In the genomic region with DNA sequence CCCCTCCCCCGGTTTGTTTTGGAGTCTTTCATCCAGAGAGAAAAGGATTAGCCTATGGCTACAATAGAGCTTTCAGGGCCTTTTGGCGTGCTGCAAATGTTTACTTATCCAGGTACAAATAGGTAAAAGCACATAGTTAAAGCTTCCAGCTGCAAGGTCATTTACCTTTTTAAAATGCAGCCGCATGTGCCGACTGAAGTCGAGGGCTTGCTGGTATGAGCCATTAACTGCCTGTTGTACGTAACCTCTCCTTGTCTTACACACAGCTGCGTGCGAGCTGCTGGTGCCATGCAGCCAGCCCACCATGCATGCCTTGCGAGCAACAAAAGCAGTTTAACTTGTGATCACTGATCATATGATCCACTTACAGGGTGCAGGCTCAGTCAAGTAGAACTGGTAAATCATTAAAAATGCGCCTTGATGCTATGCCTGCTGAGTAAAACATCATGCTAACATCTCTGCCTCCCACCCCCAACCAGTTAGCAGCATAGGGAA, we compare ENCODE assay signal across 1 cellular context.
TF ChIP-seq lines count a peak whose summit lies in the region.

No MANE protein-coding gene starts in this region.

TF ChIP-seq in HepG2, 621 proteins besides CTCF, POLR2A, EP300 and RAD21 (continued from another document and continues in another):
- TF ChIP-seq ZNF318 (CRISPR knock-in tag; IDR thresholded peaks at IDR 0.05), result no peak
- no peak for TF ChIP-seq KMT2B (CRISPR knock-in tag; IDR thresholded peaks at IDR 0.05)
- TF ChIP-seq RNF2 (conservative IDR thresholded peaks at IDR 0.05; ENCODE audit: low read depth), result peak; percentile 69; the same call in 1 of the 2 replicates
- TF ChIP-seq HMG20B (CRISPR knock-in tag; conservative IDR thresholded peaks at IDR 0.05), result no peak
- TF ChIP-seq ZNF275 (CRISPR knock-in tag; IDR thresholded peaks at IDR 0.05; ENCODE audit: borderline replicate concordance), result no peak
- TF ChIP-seq, protein P1, sequence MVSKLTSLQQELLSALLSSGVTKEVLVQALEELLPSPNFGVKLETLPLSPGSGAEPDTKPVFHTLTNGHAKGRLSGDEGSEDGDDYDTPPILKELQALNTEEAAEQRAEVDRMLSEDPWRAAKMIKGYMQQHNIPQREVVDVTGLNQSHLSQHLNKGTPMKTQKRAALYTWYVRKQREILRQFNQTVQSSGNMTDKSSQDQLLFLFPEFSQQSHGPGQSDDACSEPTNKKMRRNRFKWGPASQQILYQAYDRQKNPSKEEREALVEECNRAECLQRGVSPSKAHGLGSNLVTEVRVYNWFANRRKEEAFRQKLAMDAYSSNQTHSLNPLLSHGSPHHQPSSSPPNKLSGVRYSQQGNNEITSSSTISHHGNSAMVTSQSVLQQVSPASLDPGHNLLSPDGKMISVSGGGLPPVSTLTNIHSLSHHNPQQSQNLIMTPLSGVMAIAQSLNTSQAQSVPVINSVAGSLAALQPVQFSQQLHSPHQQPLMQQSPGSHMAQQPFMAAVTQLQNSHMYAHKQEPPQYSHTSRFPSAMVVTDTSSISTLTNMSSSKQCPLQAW (CRISPR knock-in tag; IDR thresholded peaks at IDR 0.05), result peak; percentile 17; the same call in 1 of the 2 replicates
- peak; percentile 44; the same call in 1 of the 2 replicates for TF ChIP-seq ZNF580 (CRISPR knock-in tag; IDR thresholded peaks at IDR 0.05; ENCODE audit: borderline replicate concordance, low read depth)
- no peak for TF ChIP-seq ZNF276 (CRISPR knock-in tag; IDR thresholded peaks at IDR 0.05; ENCODE audit: low read depth)
- peak; percentile 35; the same call in 1 of the 2 replicates for TF ChIP-seq EHMT2 (IDR thresholded peaks at IDR 0.05; ENCODE audit: borderline replicate concordance, low read depth, low read length)
- no peak for TF ChIP-seq MXD4 (CRISPR knock-in tag; IDR thresholded peaks at IDR 0.05)
- TF ChIP-seq, protein P2, sequence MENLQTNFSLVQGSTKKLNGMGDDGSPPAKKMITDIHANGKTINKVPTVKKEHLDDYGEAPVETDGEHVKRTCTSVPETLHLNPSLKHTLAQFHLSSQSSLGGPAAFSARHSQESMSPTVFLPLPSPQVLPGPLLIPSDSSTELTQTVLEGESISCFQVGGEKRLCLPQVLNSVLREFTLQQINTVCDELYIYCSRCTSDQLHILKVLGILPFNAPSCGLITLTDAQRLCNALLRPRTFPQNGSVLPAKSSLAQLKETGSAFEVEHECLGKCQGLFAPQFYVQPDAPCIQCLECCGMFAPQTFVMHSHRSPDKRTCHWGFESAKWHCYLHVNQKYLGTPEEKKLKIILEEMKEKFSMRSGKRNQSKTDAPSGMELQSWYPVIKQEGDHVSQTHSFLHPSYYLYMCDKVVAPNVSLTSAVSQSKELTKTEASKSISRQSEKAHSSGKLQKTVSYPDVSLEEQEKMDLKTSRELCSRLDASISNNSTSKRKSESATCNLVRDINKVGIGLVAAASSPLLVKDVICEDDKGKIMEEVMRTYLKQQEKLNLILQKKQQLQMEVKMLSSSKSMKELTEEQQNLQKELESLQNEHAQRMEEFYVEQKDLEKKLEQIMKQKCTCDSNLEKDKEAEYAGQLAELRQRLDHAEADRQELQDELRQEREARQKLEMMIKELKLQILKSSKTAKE (CRISPR knock-in tag; IDR thresholded peaks at IDR 0.05; ENCODE audit: borderline replicate concordance), result peak; percentile 37; the same call in 1 of the 2 replicates
- TF ChIP-seq YEATS4 (CRISPR knock-in tag; IDR thresholded peaks at IDR 0.05; ENCODE audit: borderline replicate concordance), result no peak
- peak; percentile 54; the same call in 1 of the 2 replicates for TF ChIP-seq FOXJ3 (CRISPR knock-in tag; IDR thresholded peaks at IDR 0.05; ENCODE audit: borderline replicate concordance)
- TF ChIP-seq NKX3-1 (CRISPR knock-in tag; IDR thresholded peaks at IDR 0.05), result peak; percentile 68; the same call in 1 of the 2 replicates
- TF ChIP-seq ZSCAN21 (CRISPR knock-in tag; IDR thresholded peaks at IDR 0.05; ENCODE audit: borderline replicate concordance), result no peak
- no peak for TF ChIP-seq MTF1 (CRISPR knock-in tag; IDR thresholded peaks at IDR 0.05)
- TF ChIP-seq SYNCRIP (IDR thresholded peaks at IDR 0.05; ENCODE audit: insufficient read depth, low read depth, low read length), result no peak
- peak; percentile 89 for TF ChIP-seq ZEB1 (IDR thresholded peaks at IDR 0.05; ENCODE audit: insufficient replicate concordance, low read depth)
- TF ChIP-seq BHLHE40 (IDR thresholded peaks at IDR 0.05; ENCODE audit: low read length), result 0 out of 2 replicates have a peak, but pooled peaks have one; percentile 55
- TF ChIP-seq, protein P3, sequence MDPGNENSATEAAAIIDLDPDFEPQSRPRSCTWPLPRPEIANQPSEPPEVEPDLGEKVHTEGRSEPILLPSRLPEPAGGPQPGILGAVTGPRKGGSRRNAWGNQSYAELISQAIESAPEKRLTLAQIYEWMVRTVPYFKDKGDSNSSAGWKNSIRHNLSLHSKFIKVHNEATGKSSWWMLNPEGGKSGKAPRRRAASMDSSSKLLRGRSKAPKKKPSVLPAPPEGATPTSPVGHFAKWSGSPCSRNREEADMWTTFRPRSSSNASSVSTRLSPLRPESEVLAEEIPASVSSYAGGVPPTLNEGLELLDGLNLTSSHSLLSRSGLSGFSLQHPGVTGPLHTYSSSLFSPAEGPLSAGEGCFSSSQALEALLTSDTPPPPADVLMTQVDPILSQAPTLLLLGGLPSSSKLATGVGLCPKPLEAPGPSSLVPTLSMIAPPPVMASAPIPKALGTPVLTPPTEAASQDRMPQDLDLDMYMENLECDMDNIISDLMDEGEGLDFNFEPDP (CRISPR knock-in tag; conservative IDR thresholded peaks at IDR 0.05), result no peak
- 0 out of 2 replicates have a peak, but pooled peaks have one; percentile 25 for TF ChIP-seq ZNF607 (CRISPR knock-in tag; IDR thresholded peaks at IDR 0.05; ENCODE audit: borderline replicate concordance)
- TF ChIP-seq ZNF570 (CRISPR knock-in tag; IDR thresholded peaks at IDR 0.05; ENCODE audit: borderline replicate concordance), result no peak
- no peak for TF ChIP-seq AKAP8 (CRISPR knock-in tag; IDR thresholded peaks at IDR 0.05)
- TF ChIP-seq ZNF839 (CRISPR knock-in tag; IDR thresholded peaks at IDR 0.05; ENCODE audit: borderline replicate concordance), result no peak
- peak; percentile 41; the same call in 1 of the 2 replicates for TF ChIP-seq ZNF501 (CRISPR knock-in tag; IDR thresholded peaks at IDR 0.05)
- no peak for TF ChIP-seq XBP1 (CRISPR knock-in tag; IDR thresholded peaks at IDR 0.05)
- TF ChIP-seq THAP7 (CRISPR knock-in tag; IDR thresholded peaks at IDR 0.05), result peak; percentile 74; the same call in 1 of the 2 replicates
- TF ChIP-seq CSRNP1 (CRISPR knock-in tag; IDR thresholded peaks at IDR 0.05), result no peak
- TF ChIP-seq, protein P4, sequence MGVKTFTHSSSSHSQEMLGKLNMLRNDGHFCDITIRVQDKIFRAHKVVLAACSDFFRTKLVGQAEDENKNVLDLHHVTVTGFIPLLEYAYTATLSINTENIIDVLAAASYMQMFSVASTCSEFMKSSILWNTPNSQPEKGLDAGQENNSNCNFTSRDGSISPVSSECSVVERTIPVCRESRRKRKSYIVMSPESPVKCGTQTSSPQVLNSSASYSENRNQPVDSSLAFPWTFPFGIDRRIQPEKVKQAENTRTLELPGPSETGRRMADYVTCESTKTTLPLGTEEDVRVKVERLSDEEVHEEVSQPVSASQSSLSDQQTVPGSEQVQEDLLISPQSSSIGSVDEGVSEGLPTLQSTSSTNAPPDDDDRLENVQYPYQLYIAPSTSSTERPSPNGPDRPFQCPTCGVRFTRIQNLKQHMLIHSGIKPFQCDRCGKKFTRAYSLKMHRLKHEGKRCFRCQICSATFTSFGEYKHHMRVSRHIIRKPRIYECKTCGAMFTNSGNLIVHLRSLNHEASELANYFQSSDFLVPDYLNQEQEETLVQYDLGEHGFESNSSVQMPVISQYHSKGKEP (CRISPR knock-in tag; IDR thresholded peaks at IDR 0.05), result no peak
- no peak for TF ChIP-seq NFE2L2 (IDR thresholded peaks at IDR 0.05; ENCODE audit: low read length)
